In the genomic region with DNA sequence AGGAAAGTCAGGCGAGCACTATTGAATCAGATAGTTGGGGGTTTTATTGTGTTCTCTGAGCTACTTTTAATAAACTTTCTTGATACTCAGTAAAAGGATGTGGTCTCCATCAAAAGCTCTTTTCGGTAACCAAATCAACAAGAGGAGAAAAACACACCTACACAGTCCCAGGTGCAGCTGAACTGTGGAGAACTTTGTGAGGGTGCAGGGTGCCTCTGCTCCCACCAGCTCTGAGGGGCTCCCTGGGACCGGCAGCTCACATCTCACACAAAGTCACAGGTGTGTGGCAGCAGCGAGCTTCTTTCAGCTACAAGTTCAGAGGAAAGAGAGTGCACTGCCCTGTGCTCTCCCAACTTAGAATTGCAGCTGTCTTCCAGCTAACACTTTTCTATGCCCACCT, we compare ENCODE assay signal across 9 cellular contexts.
DNase-seq lines count a peak whose midpoint lies in the region; ATAC-seq and TF ChIP-seq lines count a peak whose summit lies in the region.
"Had no signal": no experiment of that assay in that cellular context is flagged by ENCODE, and none has a peak within 500 bp of the region (broad histone marks: within the 10 kb centered on the region; RNA-seq: fewer than 3 reads in every experiment).

No MANE protein-coding gene starts in this region.

- 31 to 39% (median 36%) methylated on average over 3 to 4 of the region's 4 CpGs for WGBS in stomach, 5 donors

- no peak for TF ChIP-seq EP300 in stomach (IDR thresholded peaks at IDR 0.05)

- peak; percentile 22 to 45 (median 40) for DNase-seq in activated CD8-positive, alpha-beta memory T cell treated with anti-CD3 and anti-CD28 coated beads for 48 hours (ENCODE audit: low read depth in 2 of 3, low spot score in 2 of 3)
- DNase-seq in mucosa of descending colon (peak; percentile 16 to 58 (median 28)), MG63 (no peak), stomach (no peak), kidney glomerular epithelial cell (lab: John Stamatoyannopoulos, UW) (no peak)
- DNase-seq in stimulated activated naive CD4-positive, alpha-beta T cell (lab: John Stamatoyannopoulos, UW): peak in 5 of 6 experiments; percentile 26 to 88 (median 82)

- H3K27ac ChIP-seq in stomach: no peak overlapping the region

- H3K4me3 ChIP-seq in mucosa of descending colon (no peak overlapping the region), MG63 (no peak overlapping the region), stomach (no peak overlapping the region)
- H3K4me3 ChIP-seq: smooth muscle cell had no signal

- H3K9me3 ChIP-seq in mucosa of descending colon (no peaks in the 10 kb centered on the region), MG63 (no peaks in the 10 kb centered on the region), stomach (no peaks in the 10 kb centered on the region)

- intact Hi-C loops in mucosa of descending colon (cut with DNase I, micrococcal nuclease) (no loop called here), stomach (cut with DNase I; ENCODE audit: low total_unique reads) (no loop called here)

- H3K36me3 ChIP-seq in mucosa of descending colon (ENCODE audit: low read depth) (no peaks in the 10 kb centered on the region), MG63 (no peaks in the 10 kb centered on the region), stomach (no peaks in the 10 kb centered on the region)

- no peak for TF ChIP-seq POLR2A in stomach (IDR thresholded peaks at IDR 0.05)

- H3K4me1 ChIP-seq in mucosa of descending colon (ENCODE audit: low read depth) (no peaks in the 10 kb centered on the region), stomach (no peaks in the 10 kb centered on the region)

- no peaks in the 10 kb centered on the region for H3K27me3 ChIP-seq in MG63
- H3K27me3 ChIP-seq in stomach: no peaks in the 10 kb centered on the region

- TF ChIP-seq CTCF in mucosa of descending colon (IDR thresholded peaks at IDR 0.05) (no peak), stomach (IDR thresholded peaks at IDR 0.05) (no peak)

- ATAC-seq in HG03442 (IDR thresholded peaks at IDR 0.05; ENCODE audit: unreplicated experiment) (peak; percentile 79), mucosa of descending colon (peak; percentile 81), GM18517 (IDR thresholded peaks at IDR 0.05; ENCODE audit: unreplicated experiment) (no peak)

Comparison
In these comparisons a context has a peak if more than half of its experiments do, and no peak if none do; other contexts are left out.
1. DNase-seq: peak in activated CD8-positive, alpha-beta memory T cell treated with anti-CD3 and anti-CD28 coated beads for 48 hours (3 of 3), mucosa of descending colon (3 of 3) and stimulated activated naive CD4-positive, alpha-beta T cell (5 of 6); none in MG63 (single experiment), stomach (single experiment) and kidney glomerular epithelial cell (single experiment).